Comparison of ENCODE assay signal across 21 cellular contexts in the genomic region with DNA sequence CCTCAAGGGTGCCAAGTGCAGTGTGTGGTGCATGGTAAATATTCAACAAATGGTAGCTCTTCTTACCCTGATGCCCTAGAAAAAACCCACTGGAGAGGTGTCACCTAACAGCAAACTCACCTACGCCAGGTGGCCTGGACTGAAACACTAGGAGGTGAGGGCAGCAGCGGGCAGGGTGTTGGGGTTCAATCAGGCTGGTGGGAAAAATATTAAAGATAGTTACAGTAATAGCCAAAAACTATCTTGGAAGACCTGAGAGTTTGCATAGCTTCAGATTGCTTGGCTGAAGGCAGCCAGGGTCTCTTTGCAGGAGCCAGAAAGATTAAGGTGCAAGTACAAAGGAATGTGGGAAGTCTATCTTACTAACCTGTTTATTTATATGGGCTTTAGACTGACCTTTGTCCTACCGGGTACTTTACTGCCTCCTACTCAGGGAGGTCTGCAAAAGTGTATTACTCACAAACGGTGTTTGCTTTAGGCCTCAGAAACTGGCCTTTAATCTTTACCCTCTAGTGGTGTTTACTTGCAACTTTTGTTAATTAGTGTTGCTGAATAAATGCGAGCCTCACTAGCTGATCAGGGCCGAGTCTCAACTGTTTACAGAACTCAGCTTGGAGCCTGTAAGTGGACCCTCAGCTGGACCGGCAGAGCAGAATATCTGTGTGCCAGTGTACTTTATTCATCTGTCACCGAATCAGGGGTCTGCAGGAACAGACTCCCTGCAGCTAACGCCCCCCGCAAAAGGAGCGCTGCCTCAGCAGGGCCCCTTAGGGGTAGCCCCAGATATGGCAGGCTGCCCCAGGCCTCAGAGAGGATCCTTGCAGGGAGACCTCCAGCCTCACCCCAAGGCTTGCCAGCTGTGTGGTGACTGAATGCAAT.
DNase-seq lines count a peak whose midpoint lies in the region; ATAC-seq, FAIRE-seq and TF ChIP-seq lines count a peak whose summit lies in the region.
"Had no signal": no experiment of that assay in that cellular context is flagged by ENCODE, and none has a peak within 500 bp of the region (broad histone marks: within the 10 kb centered on the region; RNA-seq: fewer than 3 reads in every experiment).

No MANE protein-coding gene starts in this region.

- no peak for DNase-seq in K562 (ENCODE audit: extremely low read depth in 1 of 4, low spot score in 3 of 4)
- no peak for DNase-seq in right lobe of liver
- DNase-seq in stomach: no peak
- DNase-seq in mesothelial cell of epicardium (ENCODE audit: low spot score in 2 of 2, unreplicated experiment in 2 of 2): no peak
- DNase-seq: adrenal gland; AML-193; central memory CD4-positive, alpha-beta T cell; HCEC 1CT; NCI-H2029 treated with DMSO at 0.1 percent for 48 hours; stimulated activated CD4-positive, alpha-beta T cell treated with anti-CD3 and anti-CD28 coated beads, Interleukin-1b, Interleukin-23, amount 100 ng/mL, for 48 hours; T-cell had no signal

- POLR2A ChIA-PET in HEK293 (lab: Yijun Ruan, JAX) (no interaction called here), K562 (lab: Yijun Ruan, JAX) (interaction anchor here (1.0 to 1.7 kb wide), 4 partner anchors 11 to 424 kb away, joined by 3 to 4 read pairs (median 4); no protein-coding TSS in a partner anchor)

- intact Hi-C loops in K562 (cut with micrococcal nuclease): no loop called here
- intact Hi-C loops in right lobe of liver (cut with DNase I): no loop called here
- intact Hi-C loops in stomach (cut with DNase I; ENCODE audit: low total_unique reads): no loop called here

- H3K4me1 ChIP-seq in HEK293 (ENCODE audit: control insufficient read depth, insufficient read depth, low read length) (no peaks in the 10 kb centered on the region), K562 (replicated peaks in 1 of 2; ENCODE audit: control insufficient read depth in 2 of 2, insufficient read depth in 2 of 2, low read length in 2 of 2) (no peaks in the 10 kb centered on the region), right lobe of liver (peaks cover 0 to 17% (median 4%) of the 10 kb centered on the region in 4 donors), stomach (peaks cover 8 to 36% (median 17%) of the 10 kb centered on the region in 4 donors)
- H3K4me1 ChIP-seq: adrenal gland, foreskin keratinocyte had no signal

- peaks cover 9% of the 10 kb centered on the region for H3K9me3 Mint-ChIP-seq in mesothelial cell of epicardium
- H3K9me3 Mint-ChIP-seq: activated T-helper 2 cell treated with anti-CD3 and anti-CD28 coated beads, Interferon-gamma antibody, Interleukin-2, Interleukin-4, amounts not matched to agents 10 μg/mL and 5 μg/mL and 100 μg/mL, durations not matched to agents 14 hours and 24 hours and 36 hours had no signal

- TF ChIP-seq CTCF in HEK293 (tag by site-specific recombination; IDR thresholded peaks at IDR 0.05) (no peak), K562 (IDR thresholded peaks at IDR 0.05 in 2 of 3, conservative IDR thresholded peaks at IDR 0.05 in 1 of 3; ENCODE audit: insufficient read depth in 2 of 3, low read depth in 1 of 3, low read length in 3 of 3) (peak in 2 of 3 experiments; percentile 12 to 29; a peak in 1 of 6 replicates), right lobe of liver (IDR thresholded peaks at IDR 0.05) (peak in 2 of 4 donors; percentile 13 to 25), stomach (IDR thresholded peaks at IDR 0.05) (peak in 1 of 7 experiments; percentile 9), mesothelial cell of epicardium (IDR thresholded peaks at IDR 0.05; ENCODE audit: unreplicated experiment) (no peak)

- H3K36me3 ChIP-seq in HEK293 (ENCODE audit: control insufficient read depth in 2 of 2, insufficient read depth in 1 of 2, low read length in 2 of 2) (no peaks in the 10 kb centered on the region), K562 (ENCODE audit: control insufficient read depth, insufficient read depth, low read length) (no peaks in the 10 kb centered on the region), right lobe of liver (no peaks in the 10 kb centered on the region), stomach (no peaks in the 10 kb centered on the region)
- H3K36me3 ChIP-seq: adrenal gland had no signal

- H2AFZ ChIP-seq in K562 (ENCODE audit: low read depth, low read length): no peak overlapping the region
- H2AFZ ChIP-seq: PC-9 had no signal

- no peaks in the 10 kb centered on the region for H3K79me2 ChIP-seq in K562 (ENCODE audit: control insufficient read depth, insufficient read depth, low read length)

- H3K4me3 ChIP-seq in HEK293 (ENCODE audit: low read depth, low read length) (no peak overlapping the region), K562 (no peak overlapping the region), right lobe of liver (peak overlapping the region in 1 of 3 donors; percentile 10), stomach (no peak overlapping the region)
- H3K4me3 ChIP-seq: adrenal gland, lung, PC-9 had no signal

- H3K9ac ChIP-seq in K562 (ENCODE audit: insufficient read depth in 1 of 2, low read depth in 2 of 2, low read length in 2 of 2): no peak overlapping the region

- H3K27ac ChIP-seq in HEK293 (ENCODE audit: extremely low read depth, low read depth, low read length) (no peak overlapping the region), K562 (ENCODE audit: extremely low read depth, low read depth, low read length) (no peak overlapping the region), right lobe of liver (peak overlapping the region in 2 of 3 donors; percentile 70 to 71), stomach (peak overlapping the region; percentile 14 to 68 (median 53))
- H3K27ac ChIP-seq: adrenal gland, foreskin keratinocyte, PC-9 had no signal

- TF ChIP-seq RAD21 in K562 (CRISPR knock-in tag; conservative IDR thresholded peaks at IDR 0.05 in 1 of 2, IDR thresholded peaks at IDR 0.05 in 1 of 2): no peak

- peaks cover 13% of the 10 kb centered on the region for H3K4me1 Mint-ChIP-seq in mesothelial cell of epicardium
- H3K4me1 Mint-ChIP-seq: T-cell had no signal

- TF ChIP-seq POLR2A in K562 (conservative IDR thresholded peaks at IDR 0.05): no peak
- no peak for TF ChIP-seq POLR2A in right lobe of liver (IDR thresholded peaks at IDR 0.05)
- no peak for TF ChIP-seq POLR2A in stomach (IDR thresholded peaks at IDR 0.05)

- in situ Hi-C loops in K562 (cut with MboI): no loop called here

- peaks cover 16 to 43% of the 10 kb centered on the region in 2 experiments; a peak in 4 of 5 replicates for H3K27me3 ChIP-seq in K562 (ENCODE audit: control insufficient read depth in 2 of 2, insufficient read depth in 2 of 2, low read length in 2 of 2)
- H3K27me3 ChIP-seq in right lobe of liver: no peaks in the 10 kb centered on the region
- no peaks in the 10 kb centered on the region for H3K27me3 ChIP-seq in stomach
- H3K27me3 ChIP-seq: adrenal gland, foreskin keratinocyte had no signal

- no peaks in the 10 kb centered on the region for H3K27me3 Mint-ChIP-seq in mesothelial cell of epicardium (ENCODE audit: low read depth)
- H3K27me3 Mint-ChIP-seq: T-cell had no signal

- CTCF ChIA-PET in HEK293 (lab: Yijun Ruan, JAX): no interaction called here
- CTCF ChIA-PET in K562 (lab: Yijun Ruan, JAX; ENCODE audit: low intra/inter-chr PET ratio): no interaction called here

- H3K36me3 Mint-ChIP-seq in mesothelial cell of epicardium: no peaks in the 10 kb centered on the region
- H3K36me3 Mint-ChIP-seq: T-cell had no signal

- WGBS in K562 (ENCODE audit: insufficient coverage, low coverage, missing lambda C conversion rate): 23% methylated on average over 11 of the region's 11 CpGs
- 32% methylated on average over 9 of the region's 11 CpGs for WGBS in right lobe of liver (ENCODE audit: insufficient coverage, low coverage, low lambda C conversion rate, missing lambda C conversion rate)
- WGBS in stomach, 5 donors: 22 to 45% (median 32%) methylated on average over 11 of the region's 11 CpGs

- no peak overlapping the region for H3K27ac Mint-ChIP-seq in mesothelial cell of epicardium
- H3K27ac Mint-ChIP-seq: activated T-helper 2 cell treated with anti-CD3 and anti-CD28 coated beads, Interferon-gamma antibody, Interleukin-2, Interleukin-4, amounts not matched to agents 10 μg/mL and 5 μg/mL and 100 μg/mL, durations not matched to agents 14 hours and 24 hours and 36 hours had no signal

- H3K9me3 ChIP-seq in HEK293 (ENCODE audit: control insufficient read depth, insufficient read depth, low read depth, low read length) (no peaks in the 10 kb centered on the region), K562 (replicated peaks; ENCODE audit: control insufficient read depth, insufficient read depth, low read depth, low read length) (no peaks in the 10 kb centered on the region), right lobe of liver (no peaks in the 10 kb centered on the region), stomach (no peaks in the 10 kb centered on the region)
- H3K9me3 ChIP-seq: adrenal gland had no signal

- peak; percentile 38; the same call in 1 of the 3 replicates for ATAC-seq in K562
- peak; percentile 88 to 97 (median 94) for ATAC-seq in right lobe of liver
- no peak for ATAC-seq in HG03432 (IDR thresholded peaks at IDR 0.05; ENCODE audit: unreplicated experiment)
- no peak for ATAC-seq in HG03135 (IDR thresholded peaks at IDR 0.05; ENCODE audit: unreplicated experiment)
- no peak for ATAC-seq in GM18520 (IDR thresholded peaks at IDR 0.05; ENCODE audit: unreplicated experiment)
- ATAC-seq: sciatic nerve, T-cell had no signal

- no TSS peak for BruUV-seq in K562 (replicated peaks; lab: Mats Ljungman, UMichigan)

- no peaks in the 10 kb centered on the region for H3K9me1 ChIP-seq in K562 (ENCODE audit: control insufficient read depth, insufficient read depth, low read length)

- TF ChIP-seq EP300 in K562 (IDR thresholded peaks at IDR 0.05; ENCODE audit: low read length) (no peak), stomach (IDR thresholded peaks at IDR 0.05) (no peak)

- H3K4me2 ChIP-seq in K562 (ENCODE audit: insufficient read depth, low read length): no peak overlapping the region
- H3K4me2 ChIP-seq: PC-9 had no signal

- FAIRE-seq in K562 (lab: Jason Lieb, UNC): no peak
- FAIRE-seq: D721Med had no signal

- no peak overlapping the region for H3K4me3 Mint-ChIP-seq in mesothelial cell of epicardium
- H3K4me3 Mint-ChIP-seq: T-cell had no signal

- H4K20me1 ChIP-seq in K562 (replicated peaks; ENCODE audit: control insufficient read depth, insufficient read depth, low read length): no peaks in the 10 kb centered on the region

TF ChIP-seq in HEK293, 187 proteins besides CTCF, POLR2A, EP300 and RAD21 (continues in another document):
- TF ChIP-seq KLF9 (tag by site-specific recombination; IDR thresholded peaks at IDR 0.05; ENCODE audit: low read depth): no peak

TF ChIP-seq in K562, 482 proteins besides CTCF, POLR2A, EP300 and RAD21 (continues in another document):
- TF ChIP-seq ZNF311 (CRISPR knock-in tag; IDR thresholded peaks at IDR 0.05) (no peak), ZFX (CRISPR knock-in tag; IDR thresholded peaks at IDR 0.05) (no peak), RBM17 (IDR thresholded peaks at IDR 0.05; ENCODE audit: borderline replicate concordance, low read depth, low read length) (no peak)

Comparison
In these comparisons a context has a peak if more than half of its experiments do, and no peak if none do; other contexts are left out.
1. H3K27ac ChIP-seq: peak in right lobe of liver (2 of 3) and stomach (5 of 5); none in HEK293 (single experiment) and K562 (single experiment).
2. CTCF ChIP-seq: peak in K562 (2 of 3); none in HEK293 (single experiment) and mesothelial cell of epicardium (single experiment).
3. ATAC-seq: peak in K562 (single experiment) and right lobe of liver (4 of 4); none in HG03432 (single experiment), HG03135 (single experiment) and GM18520 (single experiment).